In the genomic region with DNA sequence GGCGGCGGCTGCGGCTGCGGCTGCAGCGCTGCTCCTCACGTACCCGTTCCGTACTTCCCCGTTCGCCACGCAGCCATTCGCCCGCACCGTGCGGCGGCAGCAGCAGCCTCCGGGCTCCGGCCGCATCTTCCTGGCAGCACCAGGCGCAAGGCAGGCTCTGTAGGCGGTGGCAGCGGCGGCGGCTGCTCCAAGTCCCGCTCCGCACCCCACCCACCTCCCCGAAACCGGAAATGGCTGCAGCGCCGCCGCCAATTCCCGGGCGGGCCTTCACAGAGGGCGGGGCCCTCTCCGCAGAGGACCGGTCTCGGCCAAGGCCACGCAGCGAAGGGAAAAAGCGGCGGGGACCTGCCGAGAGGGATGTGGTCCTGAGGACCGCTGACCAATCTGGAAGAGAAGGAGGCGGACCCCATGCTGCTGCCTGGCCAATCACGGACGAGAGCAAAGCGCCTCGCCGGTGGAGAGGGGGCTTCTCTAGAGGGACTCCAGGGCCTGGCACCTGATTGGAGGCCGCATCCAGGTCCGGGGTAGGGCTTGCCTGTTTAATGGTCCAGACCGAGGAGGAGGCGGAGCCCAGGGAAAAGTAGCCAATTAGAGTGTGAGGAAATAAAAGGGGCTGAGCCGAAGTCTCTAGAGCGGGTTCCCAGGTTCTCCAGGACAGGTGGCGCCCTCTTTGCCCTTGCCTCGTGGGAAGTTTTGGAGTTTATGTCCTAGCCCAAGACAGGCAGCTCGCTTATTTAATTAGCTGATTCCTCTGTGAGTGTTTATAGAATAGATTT, we compare ENCODE assay signal across 8 cellular contexts. TPM values are rescaled to one million over a fixed set of nuclear protein-coding genes. Genes with fewer than 3 reads are reported as not detected.
DNase-seq lines count a peak whose midpoint lies in the region; ATAC-seq and TF ChIP-seq lines count a peak whose summit lies in the region.

A gene with protein sequence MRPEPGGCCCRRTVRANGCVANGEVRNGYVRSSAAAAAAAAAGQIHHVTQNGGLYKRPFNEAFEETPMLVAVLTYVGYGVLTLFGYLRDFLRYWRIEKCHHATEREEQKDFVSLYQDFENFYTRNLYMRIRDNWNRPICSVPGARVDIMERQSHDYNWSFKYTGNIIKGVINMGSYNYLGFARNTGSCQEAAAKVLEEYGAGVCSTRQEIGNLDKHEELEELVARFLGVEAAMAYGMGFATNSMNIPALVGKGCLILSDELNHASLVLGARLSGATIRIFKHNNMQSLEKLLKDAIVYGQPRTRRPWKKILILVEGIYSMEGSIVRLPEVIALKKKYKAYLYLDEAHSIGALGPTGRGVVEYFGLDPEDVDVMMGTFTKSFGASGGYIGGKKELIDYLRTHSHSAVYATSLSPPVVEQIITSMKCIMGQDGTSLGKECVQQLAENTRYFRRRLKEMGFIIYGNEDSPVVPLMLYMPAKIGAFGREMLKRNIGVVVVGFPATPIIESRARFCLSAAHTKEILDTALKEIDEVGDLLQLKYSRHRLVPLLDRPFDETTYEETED (minus strand): TSS at position 184 of the 776 bp plus-strand sequence. CDS start 58 bp downstream, at position 126.

- ATAC-seq in GM19452 (IDR thresholded peaks at IDR 0.05; ENCODE audit: unreplicated experiment): peak; percentile 95

- POLR2A ChIA-PET in CD4-positive, alpha-beta memory T cell (lab: Charles Lee; ENCODE audit: partially characterized antibody): interaction anchor here (0.6 to 2.0 kb wide), 8 partner anchors 12 to 239 kb away, joined by 3 to 7 read pairs (median 4); a partner anchor contains a TSS
- POLR2A ChIA-PET in activated CD4-positive, alpha-beta memory T cell treated with anti-CD3 and anti-CD28 coated beads for 36 hours (lab: Charles Lee): no interaction called here

- TF ChIP-seq RAD21 in liver (IDR thresholded peaks at IDR 0.05): peak; percentile 31 to 47

- intact Hi-C loops in CD4-positive, alpha-beta memory T cell (cut with micrococcal nuclease): loop anchor here (1.0 to 10.0 kb wide), 9 partner anchors 18 to 296 kb away; a partner anchor contains a TSS
- intact Hi-C loops in activated CD4-positive, alpha-beta memory T cell treated with anti-CD3 and anti-CD28 coated beads for 36 hours (cut with micrococcal nuclease): loop anchor here (1.0 to 5.0 kb wide), 8 partner anchors 18 to 519 kb away; a partner anchor contains a TSS
- intact Hi-C loops in dorsolateral prefrontal cortex (cut with DNase I): loop anchor here (5.0 kb wide), 2 partner anchors 64 to 159 kb away; a partner anchor contains a TSS

- DNase-seq in CD4-positive, alpha-beta memory T cell: peak; percentile 95 to 99 (median 97)
- DNase-seq in HK-2 (ENCODE audit: unreplicated experiment) (peak; percentile 99), NCI-H82 treated with DMSO at 0.1 percent for 48 hours (lab: John Stamatoyannopoulos, UW; ENCODE audit: unreplicated experiment) (peak; percentile 97), dorsolateral prefrontal cortex (peak; percentile 98 to 100 (median 100))
- peak; percentile 98 for DNase-seq in activated CD4-positive, alpha-beta memory T cell treated with anti-CD3 and anti-CD28 coated beads for 36 hours
- DNase-seq in stimulated activated CD4-positive, alpha-beta T cell treated with anti-CD3 and anti-CD28 coated beads, Interleukin-4, amount 100 ng/mL, for 24 hours: peak; percentile 98

- peaks cover 29 to 52% (median 38%) of the 10 kb centered on the region in 4 donors for H3K4me1 Mint-ChIP-seq in CD4-positive, alpha-beta memory T cell
- H3K4me1 Mint-ChIP-seq in activated CD4-positive, alpha-beta memory T cell treated with anti-CD3 and anti-CD28 coated beads for 36 hours (ENCODE audit: low read depth): peaks cover 31% of the 10 kb centered on the region

- H3K9me3 Mint-ChIP-seq in CD4-positive, alpha-beta memory T cell: no peaks in the 10 kb centered on the region
- H3K9me3 Mint-ChIP-seq in activated CD4-positive, alpha-beta memory T cell treated with anti-CD3 and anti-CD28 coated beads for 36 hours: no peaks in the 10 kb centered on the region

- peaks cover 44% of the 10 kb centered on the region for H3K4me1 ChIP-seq in CD4-positive, alpha-beta memory T cell (ENCODE audit: insufficient read depth, low read length)
- H3K4me1 ChIP-seq in liver (ENCODE audit: control insufficient read depth in 4 of 4, insufficient read depth in 4 of 4, low read length in 3 of 4): peaks cover 5 to 13% (median 9%) of the 10 kb centered on the region in 4 donors

- CTCF ChIA-PET in CD4-positive, alpha-beta memory T cell (lab: Charles Lee; ENCODE audit: partially characterized antibody): interaction anchor here (1.4 kb wide), 1 partner anchor 24 kb away, joined by 5 read pairs; no protein-coding TSS in a partner anchor
- CTCF ChIA-PET in activated CD4-positive, alpha-beta memory T cell treated with anti-CD3 and anti-CD28 coated beads for 36 hours (lab: Charles Lee): interaction anchor here (1.1 to 1.8 kb wide), 2 partner anchors 9 to 157 kb away, joined by 3 to 5 read pairs; no protein-coding TSS in a partner anchor

- peak within 1 kb of the TSS; percentile 68 for H3K27ac ChIP-seq in CD4-positive, alpha-beta memory T cell (ENCODE audit: low read depth, low read length)
- H3K27ac ChIP-seq in dorsolateral prefrontal cortex: peak within 1 kb of the TSS; percentile 19 to 94 (median 88)
- peak within 1 kb of the TSS; percentile 18 to 48 for H3K27ac ChIP-seq in liver (ENCODE audit: low read depth in 1 of 2, low read length in 2 of 2)

- no peaks in the 10 kb centered on the region for H3K27me3 Mint-ChIP-seq in CD4-positive, alpha-beta memory T cell
- no peaks in the 10 kb centered on the region for H3K27me3 Mint-ChIP-seq in activated CD4-positive, alpha-beta memory T cell treated with anti-CD3 and anti-CD28 coated beads for 36 hours

- TF ChIP-seq CTCF in dorsolateral prefrontal cortex (IDR thresholded peaks at IDR 0.05 in 54 of 56, conservative IDR thresholded peaks at IDR 0.05 in 2 of 56; ENCODE audit: low read depth in 1 of 56, partially characterized antibody in 56 of 56): peak in 46 of 56 donors; percentile 13 to 66 (median 42)
- TF ChIP-seq CTCF in liver (IDR thresholded peaks at IDR 0.05; ENCODE audit: low read depth, low read length, missing input control): no peak

- H3K4me3 Mint-ChIP-seq in CD4-positive, alpha-beta memory T cell: peak within 1 kb of the TSS; percentile 88 to 98 (median 92)
- peak within 1 kb of the TSS; percentile 89 for H3K4me3 Mint-ChIP-seq in activated CD4-positive, alpha-beta memory T cell treated with anti-CD3 and anti-CD28 coated beads for 36 hours

- H3K9me3 ChIP-seq in CD4-positive, alpha-beta memory T cell (ENCODE audit: control insufficient read depth in 1 of 2, low read length in 2 of 2): no peaks in the 10 kb centered on the region
- no peaks in the 10 kb centered on the region for H3K9me3 ChIP-seq in liver (ENCODE audit: control insufficient read depth in 4 of 4, low read length in 3 of 4)

- peaks cover 5 to 16% of the 10 kb centered on the region in 2 donors for H3K36me3 Mint-ChIP-seq in CD4-positive, alpha-beta memory T cell
- H3K36me3 Mint-ChIP-seq in activated CD4-positive, alpha-beta memory T cell treated with anti-CD3 and anti-CD28 coated beads for 36 hours: peaks cover 3% of the 10 kb centered on the region

- peak within 1 kb of the TSS; percentile 50 to 59 for H3K4me3 ChIP-seq in CD4-positive, alpha-beta memory T cell (ENCODE audit: low read length in 2 of 2)
- H3K4me3 ChIP-seq in dorsolateral prefrontal cortex (peak within 1 kb of the TSS; percentile 60 to 99 (median 92)), liver (ENCODE audit: low read depth in 1 of 3, low read length in 3 of 3) (peak within 1 kb of the TSS; percentile 77 to 96 (median 84))

- H3K36me3 ChIP-seq in CD4-positive, alpha-beta memory T cell (ENCODE audit: insufficient read depth, low read length): no peaks in the 10 kb centered on the region
- H3K36me3 ChIP-seq in liver (ENCODE audit: control insufficient read depth in 4 of 4, insufficient read depth in 3 of 4, low read depth in 1 of 4, low read length in 3 of 4): no peaks in the 10 kb centered on the region

- H3K27ac Mint-ChIP-seq in CD4-positive, alpha-beta memory T cell: peak within 1 kb of the TSS; percentile 86 to 96 (median 92)
- peak within 1 kb of the TSS; percentile 86 for H3K27ac Mint-ChIP-seq in activated CD4-positive, alpha-beta memory T cell treated with anti-CD3 and anti-CD28 coated beads for 36 hours

- H3K27me3 ChIP-seq in CD4-positive, alpha-beta memory T cell (ENCODE audit: insufficient read depth, low read length): no peaks in the 10 kb centered on the region
- H3K27me3 ChIP-seq in dorsolateral prefrontal cortex (no peaks in the 10 kb centered on the region), liver (ENCODE audit: control insufficient read depth in 4 of 4, insufficient read depth in 4 of 4, low read length in 3 of 4) (no peaks in the 10 kb centered on the region)

- under 1% methylated on average over 58 of the region's 58 CpGs for WGBS in liver

- peak within 1 kb of the TSS; percentile 52 to 73 for H3K9ac ChIP-seq in liver (ENCODE audit: low read depth in 1 of 2, low read length in 2 of 2)

TF ChIP-seq in liver, 16 proteins besides CTCF, POLR2A, EP300 and RAD21 (continues in another document):
- TF ChIP-seq, protein P1, sequence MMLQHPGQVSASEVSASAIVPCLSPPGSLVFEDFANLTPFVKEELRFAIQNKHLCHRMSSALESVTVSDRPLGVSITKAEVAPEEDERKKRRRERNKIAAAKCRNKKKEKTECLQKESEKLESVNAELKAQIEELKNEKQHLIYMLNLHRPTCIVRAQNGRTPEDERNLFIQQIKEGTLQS (IDR thresholded peaks at IDR 0.05): no peak
- TF ChIP-seq, protein P2, sequence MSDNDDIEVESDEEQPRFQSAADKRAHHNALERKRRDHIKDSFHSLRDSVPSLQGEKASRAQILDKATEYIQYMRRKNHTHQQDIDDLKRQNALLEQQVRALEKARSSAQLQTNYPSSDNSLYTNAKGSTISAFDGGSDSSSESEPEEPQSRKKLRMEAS (IDR thresholded peaks at IDR 0.05): peak; percentile 73
- TF ChIP-seq TAF1 (conservative IDR thresholded peaks at IDR 0.05): peak; percentile 70

RNA-seq across cellular contexts. Expression of the gene that starts here (rescaled TPM):
- total RNA-seq in CD4-positive, alpha-beta memory T cell: 10 to 100 TPM; 25.9 to 31.3 TPM
- polyA plus RNA-seq in CD4-positive, alpha-beta memory T cell: 10 to 100 TPM; 11.2 to 23.7 TPM
- total RNA-seq in activated CD4-positive, alpha-beta memory T cell treated with anti-CD3 and anti-CD28 coated beads for 36 hours: 10 to 100 TPM; 23.6 to 23.9 TPM
- total RNA-seq in dorsolateral prefrontal cortex (100 to 1,000 TPM in 2 of 120 experiments, 10 to 100 TPM in 118; 19.4 to 116 (median 48.8) TPM), liver (10 to 100 TPM; 15.1 to 19.2 TPM)
- 1 to 10 TPM; 3.9 to 4.6 TPM for polyA plus RNA-seq in liver

Comparison
In these comparisons a context has a peak if more than half of its experiments do, and no peak if none do; other contexts are left out.
1. Peak in every context shown above with its lines: DNase-seq, ATAC-seq, H3K4me3 ChIP-seq and H3K27ac ChIP-seq.
2. H3K27ac ChIP-seq: peak in every context shown above with its lines; median percentile 88 in dorsolateral prefrontal cortex; 68 in CD4-positive, alpha-beta memory T cell; 33 in liver.